ENCODE assay signal across 17 cellular contexts in the genomic region with DNA sequence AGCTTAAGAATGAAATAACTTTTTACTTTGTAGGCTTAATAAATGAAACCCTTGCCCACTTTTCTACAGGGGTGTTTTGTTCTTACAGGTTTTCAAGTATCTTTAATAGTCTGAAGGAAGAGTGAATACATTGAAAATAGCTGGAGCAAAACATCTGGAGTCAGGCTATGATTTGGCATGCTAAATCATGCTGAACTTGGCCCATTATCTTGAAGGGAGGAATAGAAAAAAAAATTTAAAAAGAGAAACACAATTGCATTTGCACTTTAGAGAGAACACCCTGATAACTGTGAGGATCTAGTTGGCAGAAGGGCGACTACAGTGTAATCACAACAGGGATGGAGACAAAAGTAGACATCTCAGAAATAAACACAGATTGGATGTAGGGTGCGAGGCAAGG. TPM values are rescaled to one million over a fixed set of nuclear protein-coding genes. Genes with fewer than 3 reads are reported as not detected.
A peak's percentile ranks its signal among the peaks of the same experiment; 100 is the strongest.
DNase-seq lines count a peak whose midpoint lies in the region; ATAC-seq, FAIRE-seq and TF ChIP-seq lines count a peak whose summit lies in the region.
"Had no signal": no experiment of that assay in that cellular context is flagged by ENCODE, and none has a peak within 500 bp of the region (broad histone marks: within the 10 kb centered on the region; RNA-seq: fewer than 3 reads in every experiment).

No MANE protein-coding gene starts in this region.

- TF ChIP-seq EP300 in suprapubic skin (IDR thresholded peaks at IDR 0.05), result no peak

- TF ChIP-seq POLR2A in suprapubic skin (IDR thresholded peaks at IDR 0.05), result no peak

- CTCF ChIA-PET in CD4-positive, alpha-beta T cell (lab: Charles Lee), result interaction anchor here (0.6 kb wide), 1 partner anchor 499 kb away, joined by 3 read pairs; no protein-coding TSS in a partner anchor

- no peak for FAIRE-seq in GM19239 (lab: Jason Lieb, UNC)
- FAIRE-seq: endometrium, frontal cortex, H54, HepG2 had no signal

- no peak for TF ChIP-seq CTCF in CD4-positive, alpha-beta T cell (IDR thresholded peaks at IDR 0.05)
- TF ChIP-seq CTCF in natural killer cell (IDR thresholded peaks at IDR 0.05) (no peak), suprapubic skin (IDR thresholded peaks at IDR 0.05) (no peak)

- intact Hi-C loops in CD4-positive, alpha-beta T cell (cut with DNase I, micrococcal nuclease), result loop anchor here in 1 of 2 experiments (5.0 kb wide), 1 partner anchor 154 kb away; a partner anchor contains a TSS
- intact Hi-C loops in natural killer cell (cut with micrococcal nuclease), result no loop called here

- ATAC-seq in CD4-positive, alpha-beta T cell (ENCODE audit: poor library complexity), result no peak
- no peak for ATAC-seq in activated naive CD8-positive, alpha-beta T cell treated with anti-CD3 and anti-CD28 coated beads, Interleukin-2, amount 10 ng/mL, durations not matched to agents 7 days and 5 days (ENCODE audit: low read depth)
- no peak for ATAC-seq in natural killer cell
- ATAC-seq: HepG2 had no signal

- H3K4me1 ChIP-seq in suprapubic skin, result peaks cover 26% of the 10 kb centered on the region
- H3K4me1 ChIP-seq: BE2C had no signal

- POLR2A ChIA-PET in CD4-positive, alpha-beta T cell (lab: Charles Lee), result no interaction called here
- POLR2A ChIA-PET in activated naive CD8-positive, alpha-beta T cell treated with anti-CD3 and anti-CD28 coated beads, Interleukin-2, amount 10 ng/mL, durations not matched to agents 7 days and 5 days (lab: Charles Lee), result interaction anchor here (0.6 to 4.1 kb wide), 2 partner anchors 9 to 25 kb away, joined by 4 to 68 read pairs; no protein-coding TSS in a partner anchor

- H3K4me3 ChIP-seq in suprapubic skin, result no peak overlapping the region
- H3K4me3 ChIP-seq: lung had no signal

- no peaks in the 10 kb centered on the region for H3K27me3 ChIP-seq in CD4-positive, alpha-beta T cell (ENCODE audit: control insufficient read depth, insufficient read depth, low read length)
- no peaks in the 10 kb centered on the region for H3K27me3 ChIP-seq in suprapubic skin
- H3K27me3 ChIP-seq: BE2C had no signal

- H3K4me1 Mint-ChIP-seq in CD4-positive, alpha-beta T cell (ENCODE audit: low read depth), result peaks cover 44% of the 10 kb centered on the region
- H3K4me1 Mint-ChIP-seq in activated naive CD8-positive, alpha-beta T cell treated with anti-CD3 and anti-CD28 coated beads, Interleukin-2, amount 10 ng/mL, durations not matched to agents 7 days and 5 days, result peaks cover 25% of the 10 kb centered on the region
- H3K4me1 Mint-ChIP-seq in natural killer cell, result peaks cover 32 to 42% of the 10 kb centered on the region in 2 donors

- H3K36me3 ChIP-seq in suprapubic skin, result peaks cover 5% of the 10 kb centered on the region

- peak overlapping the region; percentile 21 for H3K4me3 Mint-ChIP-seq in CD4-positive, alpha-beta T cell
- peak overlapping the region; percentile 42 for H3K4me3 Mint-ChIP-seq in activated naive CD8-positive, alpha-beta T cell treated with anti-CD3 and anti-CD28 coated beads, Interleukin-2, amount 10 ng/mL, durations not matched to agents 7 days and 5 days
- H3K4me3 Mint-ChIP-seq in natural killer cell, result peak overlapping the region; percentile 35

- no peaks in the 10 kb centered on the region for H3K9me3 Mint-ChIP-seq in CD4-positive, alpha-beta T cell
- H3K9me3 Mint-ChIP-seq in activated naive CD8-positive, alpha-beta T cell treated with anti-CD3 and anti-CD28 coated beads, Interleukin-2, amount 10 ng/mL, durations not matched to agents 7 days and 5 days, result no peaks in the 10 kb centered on the region
- H3K9me3 Mint-ChIP-seq in natural killer cell, result no peaks in the 10 kb centered on the region

- no peak overlapping the region for H3K27ac ChIP-seq in CD4-positive, alpha-beta T cell (ENCODE audit: low read depth, low read length)
- no peak overlapping the region for H3K27ac ChIP-seq in suprapubic skin

- no peak for DNase-seq in CD4-positive, alpha-beta T cell
- DNase-seq in DMS79 (lab: John Stamatoyannopoulos, UW) (peak; percentile 12), natural killer cell (no peak), ecto neural progenitor cell (ENCODE audit: low spot score) (no peak), suprapubic skin (ENCODE audit: low spot score in 2 of 2) (no peak), GM19239 (ENCODE audit: insufficient read length, low spot score) (no peak), activated gamma-delta T cell treated with Interleukin-2 at 50 U/mL for 16 hours (no peak)
- no peak for DNase-seq in activated naive CD8-positive, alpha-beta T cell treated with anti-CD3 and anti-CD28 coated beads, Interleukin-2, amount 10 ng/mL, durations not matched to agents 7 days and 5 days
- DNase-seq: activated gamma-delta T cell; BE2C; central memory CD4-positive, alpha-beta T cell; stimulated activated naive CD4-positive, alpha-beta T cell had no signal

- H3K27me3 Mint-ChIP-seq in CD4-positive, alpha-beta T cell, result no peaks in the 10 kb centered on the region
- H3K27me3 Mint-ChIP-seq in activated naive CD8-positive, alpha-beta T cell treated with anti-CD3 and anti-CD28 coated beads, Interleukin-2, amount 10 ng/mL, durations not matched to agents 7 days and 5 days, result no peaks in the 10 kb centered on the region
- H3K27me3 Mint-ChIP-seq in natural killer cell (ENCODE audit: low read depth in 2 of 2), result no peaks in the 10 kb centered on the region

- WGBS in suprapubic skin, result 30% methylated on average over 2 of the region's 2 CpGs

- H3K27ac Mint-ChIP-seq in CD4-positive, alpha-beta T cell, result peak overlapping the region; percentile 72
- peak overlapping the region; percentile 69 for H3K27ac Mint-ChIP-seq in activated naive CD8-positive, alpha-beta T cell treated with anti-CD3 and anti-CD28 coated beads, Interleukin-2, amount 10 ng/mL, durations not matched to agents 7 days and 5 days
- H3K27ac Mint-ChIP-seq in natural killer cell, result peak overlapping the region; percentile 53 to 96

- peaks cover 29% of the 10 kb centered on the region for H3K36me3 Mint-ChIP-seq in CD4-positive, alpha-beta T cell (ENCODE audit: low read depth)
- peaks cover 17% of the 10 kb centered on the region for H3K36me3 Mint-ChIP-seq in activated naive CD8-positive, alpha-beta T cell treated with anti-CD3 and anti-CD28 coated beads, Interleukin-2, amount 10 ng/mL, durations not matched to agents 7 days and 5 days
- H3K36me3 Mint-ChIP-seq in natural killer cell, result peaks cover under 1% of the 10 kb centered on the region

- H3K9me3 ChIP-seq in CD4-positive, alpha-beta T cell (ENCODE audit: control insufficient read depth, low read length), result no peaks in the 10 kb centered on the region
- no peaks in the 10 kb centered on the region for H3K9me3 ChIP-seq in suprapubic skin
- H3K9me3 ChIP-seq: BE2C had no signal

RNA-seq across cellular contexts. Expression of a gene that starts 1.8 kb away (rescaled TPM):
- total RNA-seq in CD4-positive, alpha-beta T cell, result 10 to 100 TPM; 76.8 to 78.7 TPM
- 100 to 1,000 TPM; 211 to 220 TPM for total RNA-seq in activated naive CD8-positive, alpha-beta T cell treated with anti-CD3 and anti-CD28 coated beads, Interleukin-2, amount 10 ng/mL, durations not matched to agents 7 days and 5 days
- 100 to 1,000 TPM; 431 to 493 (median 446) TPM for total RNA-seq in natural killer cell
- total RNA-seq in suprapubic skin, result 100 to 1,000 TPM; 206 to 448 (median 215) TPM

RNA-seq across cellular contexts. Expression of a gene that starts 34.1 kb away (rescaled TPM):
- 1 to 10 TPM in 1 of 2 experiments, under 1 TPM in 1; 0.20 to 1.1 TPM for total RNA-seq in CD4-positive, alpha-beta T cell
- 1 to 10 TPM; 1.6 to 2.4 TPM for total RNA-seq in activated naive CD8-positive, alpha-beta T cell treated with anti-CD3 and anti-CD28 coated beads, Interleukin-2, amount 10 ng/mL, durations not matched to agents 7 days and 5 days
- total RNA-seq in natural killer cell, result under 1 TPM; 0.34 to 0.70 (median 0.47) TPM
- 1 to 10 TPM; 1.4 to 7.2 (median 3.2) TPM for total RNA-seq in suprapubic skin
